In the genomic region with DNA sequence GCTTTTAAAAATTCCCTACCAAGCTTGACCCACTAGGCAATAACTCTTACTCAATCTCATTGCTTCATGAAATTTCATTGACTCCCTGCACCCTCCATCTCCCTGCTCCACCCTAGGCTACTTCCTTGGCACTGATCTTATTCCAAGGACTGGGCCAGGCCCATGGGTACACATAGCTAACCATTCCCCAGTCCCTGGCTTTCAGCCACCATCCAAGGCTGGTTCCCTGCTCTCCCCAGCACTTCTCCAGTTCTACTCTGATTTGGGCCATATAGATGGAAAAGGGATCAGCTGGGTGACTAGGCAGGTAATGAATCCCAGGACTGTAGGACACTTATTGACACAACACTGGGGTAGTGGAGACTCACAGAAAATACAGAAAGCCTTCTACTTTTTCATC, we compare ENCODE assay signal across 24 cellular contexts.
A peak's percentile ranks its signal among the peaks of the same experiment; 100 is the strongest.
DNase-seq lines count a peak whose midpoint lies in the region; ATAC-seq and TF ChIP-seq lines count a peak whose summit lies in the region.
"Had no signal": no experiment of that assay in that cellular context is flagged by ENCODE, and none has a peak within 500 bp of the region (broad histone marks: within the 10 kb centered on the region; RNA-seq: fewer than 3 reads in every experiment).

No MANE protein-coding gene starts in this region.

- H3K36me3 ChIP-seq in CD8-positive, alpha-beta memory T cell (ENCODE audit: insufficient read depth, low read length): no peaks in the 10 kb centered on the region
- H3K36me3 ChIP-seq in colonic mucosa: no peaks in the 10 kb centered on the region
- H3K36me3 ChIP-seq in lung (ENCODE audit: control insufficient read depth in 2 of 2, insufficient read depth in 2 of 2, low read length in 2 of 2): no peaks in the 10 kb centered on the region
- H3K36me3 ChIP-seq in transverse colon: no peaks in the 10 kb centered on the region
- no peaks in the 10 kb centered on the region for H3K36me3 ChIP-seq in left lung
- H3K36me3 ChIP-seq: BLaER1, HAP-1, MG63, SJSA1 had no signal

- POLR2A ChIA-PET in CD8-positive, alpha-beta memory T cell (lab: Charles Lee): no interaction called here

- TF ChIP-seq POLR2A in transverse colon (IDR thresholded peaks at IDR 0.05): no peak

- no peaks in the 10 kb centered on the region for H3K9me3 ChIP-seq in CD8-positive, alpha-beta memory T cell (ENCODE audit: low read length)
- H3K9me3 ChIP-seq in colonic mucosa (no peaks in the 10 kb centered on the region), lung (ENCODE audit: control insufficient read depth in 2 of 2, insufficient read depth in 1 of 2, low read length in 1 of 2) (peaks cover 0 to 9% of the 10 kb centered on the region in 2 donors), transverse colon (no peaks in the 10 kb centered on the region), left lung (peaks cover 0 to 3% of the 10 kb centered on the region in 2 donors)
- H3K9me3 ChIP-seq: Caco-2, MG63, SJSA1 had no signal

- H3K27ac ChIP-seq in CD8-positive, alpha-beta memory T cell (ENCODE audit: low read depth, low read length): no peak overlapping the region
- H3K27ac ChIP-seq in colonic mucosa (no peak overlapping the region), lung (ENCODE audit: low read depth in 1 of 2, low read length in 1 of 2) (no peak overlapping the region), transverse colon (peak overlapping the region in 1 of 4 donors; percentile 8), left lung (no peak overlapping the region)
- H3K27ac ChIP-seq: BLaER1, PC-9, SJSA1 had no signal

- H3K4me3 ChIP-seq in CD8-positive, alpha-beta memory T cell (ENCODE audit: low read length): no peak overlapping the region
- H3K4me3 ChIP-seq in colonic mucosa: no peak overlapping the region
- no peak overlapping the region for H3K4me3 ChIP-seq in lung
- no peak overlapping the region for H3K4me3 ChIP-seq in transverse colon
- H3K4me3 ChIP-seq in left lung: no peak overlapping the region
- H3K4me3 ChIP-seq: BLaER1, HAP-1, MG63, PC-9, SJSA1 had no signal

- in situ Hi-C loops in transverse colon (cut with MboI; ENCODE audit: low pct_ligation_motif_present in 1 of 4, low pct_unique_long_range_greater_than_20kb in 1 of 4, low sequenced_read_pairs in 3 of 4): no loop called here

- peak overlapping the region in 5 of 7 donors; percentile 4 to 46 (median 37) for H3K4me3 Mint-ChIP-seq in CD8-positive, alpha-beta memory T cell
- H3K4me3 Mint-ChIP-seq: CD4-positive, CD25-positive, alpha-beta regulatory T cell; HFFc6 had no signal

- TF ChIP-seq CTCF in colonic mucosa (IDR thresholded peaks at IDR 0.05): no peak
- TF ChIP-seq CTCF in lung (IDR thresholded peaks at IDR 0.05; ENCODE audit: control extremely low read depth, extremely low read depth): no peak
- TF ChIP-seq CTCF in transverse colon (IDR thresholded peaks at IDR 0.05): no peak
- no peak for TF ChIP-seq CTCF in left lung (IDR thresholded peaks at IDR 0.05)

- H3K27me3 ChIP-seq in CD8-positive, alpha-beta memory T cell (ENCODE audit: insufficient read depth, low read length, poor library complexity, severe bottlenecking): no peaks in the 10 kb centered on the region
- H3K27me3 ChIP-seq in colonic mucosa: no peaks in the 10 kb centered on the region
- no peaks in the 10 kb centered on the region for H3K27me3 ChIP-seq in lung (ENCODE audit: control insufficient read depth, insufficient read depth)
- no peaks in the 10 kb centered on the region for H3K27me3 ChIP-seq in transverse colon
- no peaks in the 10 kb centered on the region for H3K27me3 ChIP-seq in left lung
- H3K27me3 ChIP-seq: BLaER1, MG63, SJSA1 had no signal

- peaks cover 0 to 32% (median 0%) of the 10 kb centered on the region in 3 donors for H3K36me3 Mint-ChIP-seq in CD8-positive, alpha-beta memory T cell
- H3K36me3 Mint-ChIP-seq: CD4-positive, CD25-positive, alpha-beta regulatory T cell had no signal

- no peak overlapping the region for H3K9ac ChIP-seq in colonic mucosa (ENCODE audit: low read depth in 2 of 2, low read length in 2 of 2)
- H3K9ac ChIP-seq: BLaER1 had no signal

- CTCF ChIA-PET in CD8-positive, alpha-beta memory T cell (lab: Charles Lee): no interaction called here

- no peak for TF ChIP-seq EP300 in transverse colon (IDR thresholded peaks at IDR 0.05; ENCODE audit: low read depth)

- H3K27me3 Mint-ChIP-seq in CD8-positive, alpha-beta memory T cell: peaks cover 1 to 50% of the 10 kb centered on the region in 2 donors

- no peaks in the 10 kb centered on the region for H3K4me1 ChIP-seq in CD8-positive, alpha-beta memory T cell (ENCODE audit: insufficient read depth, low read length)
- H3K4me1 ChIP-seq in colonic mucosa (no peaks in the 10 kb centered on the region), lung (ENCODE audit: control insufficient read depth in 2 of 2, insufficient read depth in 2 of 2, low read length in 2 of 2) (peaks cover 0 to 2% of the 10 kb centered on the region in 2 donors), transverse colon (peaks cover 0 to 38% (median 26%) of the 10 kb centered on the region in 4 donors), left lung (no peaks in the 10 kb centered on the region)
- H3K4me1 ChIP-seq: BLaER1, Caco-2, HAP-1, SJSA1 had no signal

- intact Hi-C loops in colonic mucosa (cut with DNase I) (no loop called here), transverse colon (cut with DNase I; ENCODE audit: low total_unique reads) (no loop called here), left lung (cut with DNase I) (no loop called here)

- peaks cover 0 to 46% (median 40%) of the 10 kb centered on the region in 3 donors for H3K4me1 Mint-ChIP-seq in CD8-positive, alpha-beta memory T cell

- peak overlapping the region in 6 of 8 donors; percentile 49 to 93 (median 84) for H3K27ac Mint-ChIP-seq in CD8-positive, alpha-beta memory T cell
- H3K27ac Mint-ChIP-seq: HFFc6 had no signal

- DNase-seq in CD8-positive, alpha-beta memory T cell: no peak
- DNase-seq in colonic mucosa (peak; percentile 72), lung (ENCODE audit: low spot score) (peak; percentile 15), transverse colon (peak; percentile 58), left lung (no peak)
- DNase-seq: Caco-2; CD4-positive, CD25-positive, alpha-beta regulatory T cell; GOT3; HFFc6; IMR-90; KG1; MG63; NCI-H1694; NCI-H2029 treated with DMSO at 0.1 percent for 48 hours; NCI-H526; NCI-H82; NK-92 treated with Interleukin-12 subunit alpha and Interleukin-12 subunit beta, amount 100 ng/mL, for 24 hours; PC-9 had no signal

- H3K9me3 Mint-ChIP-seq in CD8-positive, alpha-beta memory T cell: peaks cover 0 to 26% (median 17%) of the 10 kb centered on the region in 5 donors

- no peak for ATAC-seq in lung (ENCODE audit: insufficient read depth, low FRiP score)
- no peak for ATAC-seq in left lung
- ATAC-seq in HG02973 (IDR thresholded peaks at IDR 0.05; ENCODE audit: unreplicated experiment): no peak
- ATAC-seq in HG03280 (IDR thresholded peaks at IDR 0.05; ENCODE audit: unreplicated experiment): no peak
- ATAC-seq: Right ventricle myocardium inferior had no signal

Comparison
In these comparisons a context has a peak if more than half of its experiments do, and no peak if none do; other contexts are left out.
1. DNase-seq: peak in colonic mucosa (single experiment), lung (single experiment) and transverse colon (single experiment); none in CD8-positive, alpha-beta memory T cell (0 of 5) and left lung (0 of 2).